In genomic region chr10:103696411-103697145, GRCh38 we compare ENCODE assay signal across 9 cellular contexts.
A peak's percentile ranks its signal among the peaks of the same experiment; 100 is the strongest.
DNase-seq lines count a peak whose midpoint lies in the region; TF ChIP-seq lines count a peak whose summit lies in the region.
"Had no signal": no experiment of that assay in that cellular context is flagged by ENCODE, and none has a peak within 500 bp of the region (broad histone marks: within the 10 kb centered on the region; RNA-seq: fewer than 3 reads in every experiment).

No MANE protein-coding gene starts in this region.

- H3K27ac ChIP-seq in epithelial cell of prostate (peak overlapping the region; percentile 87), neuronal stem cell (replicated peaks; ENCODE audit: low read length) (no peak overlapping the region)

- H3K79me1 ChIP-seq in neuronal stem cell (ENCODE audit: low read depth, low read length): no peaks in the 10 kb centered on the region

- no CpG with 5 or more reads among the region's 10 CpGs for WGBS in neuronal stem cell (ENCODE audit: extremely low coverage in 2 of 2, insufficient read length in 2 of 2, insufficient replicate concordance in 1 of 2), 2 donors

- no peak overlapping the region for H3K27ac Mint-ChIP-seq in type B pancreatic cell

- peak overlapping the region; percentile 33 for H3K4me3 Mint-ChIP-seq in type B pancreatic cell

- no peak overlapping the region for H4K8ac ChIP-seq in neuronal stem cell (ENCODE audit: low read depth, low read length)

- in situ Hi-C loops in HAP-1 (cut with MboI; ENCODE audit: low sequenced_read_pairs): no loop called here

- H2BK12ac ChIP-seq in neuronal stem cell (ENCODE audit: low read length): no peak overlapping the region

- DNase-seq in GM04503 (ENCODE audit: low read depth): peak; percentile 68
- peak; percentile 29 to 65 for DNase-seq in HAP-1 (ENCODE audit: low spot score in 2 of 2)
- DNase-seq in NCI-H69 (lab: John Stamatoyannopoulos, UW): peak; percentile 78
- DNase-seq in activated CD8-positive, alpha-beta memory T cell treated with anti-CD3 and anti-CD28 coated beads for 24 hours: peak; percentile 82
- peak; percentile 72 for DNase-seq in epithelial cell of prostate (ENCODE audit: low read depth, low spot score)
- no peak for DNase-seq in neuronal stem cell (ENCODE audit: low spot score)
- DNase-seq in type B pancreatic cell (ENCODE audit: extremely low spot score, unreplicated experiment): no peak
- no peak for DNase-seq in NCI-H524 (lab: John Stamatoyannopoulos, UW)

- peak; percentile 44 for TF ChIP-seq CTCF in type B pancreatic cell (conservative IDR thresholded peaks at IDR 0.05)

- H3K4me3 ChIP-seq in HAP-1 (no peak overlapping the region), neuronal stem cell (ENCODE audit: low read length in 2 of 2) (no peak overlapping the region)

- H3K23ac ChIP-seq in neuronal stem cell (ENCODE audit: low read depth, low read length, poor library complexity): peak overlapping the region; percentile 3

- H3K27me3 ChIP-seq in HAP-1 (ENCODE audit: low read depth) (peaks cover 6% of the 10 kb centered on the region), neuronal stem cell (ENCODE audit: control insufficient read depth in 3 of 3, insufficient read depth in 3 of 3, low read depth in 1 of 3, low read length in 3 of 3) (peaks cover 4 to 21% (median 6%) of the 10 kb centered on the region in 3 experiments)

- peak overlapping the region; percentile 19 for H2AFZ ChIP-seq in neuronal stem cell (ENCODE audit: low read length)

- peaks cover 14% of the 10 kb centered on the region for H3K4me1 Mint-ChIP-seq in type B pancreatic cell (ENCODE audit: unreplicated experiment)

- H3K14ac ChIP-seq in neuronal stem cell (ENCODE audit: low read length): no peak overlapping the region

- H2BK120ac ChIP-seq in neuronal stem cell (ENCODE audit: low read depth, low read length): no peak overlapping the region

- H3K4me1 ChIP-seq in HAP-1 (peaks cover 11% of the 10 kb centered on the region; the same call in 1 of the 2 replicates), neuronal stem cell (ENCODE audit: control insufficient read depth in 2 of 2, insufficient read depth in 1 of 2, low read depth in 1 of 2, low read length in 2 of 2) (peaks cover 13 to 15% of the 10 kb centered on the region in 2 donors)

- H4K91ac ChIP-seq in neuronal stem cell (ENCODE audit: low read depth, low read length, poor library complexity): no peak overlapping the region

- H2BK5ac ChIP-seq in neuronal stem cell (ENCODE audit: low read length): no peak overlapping the region

- H2BK15ac ChIP-seq in neuronal stem cell (ENCODE audit: low read length): no peak overlapping the region

- H3K9me3 Mint-ChIP-seq in type B pancreatic cell: no peaks in the 10 kb centered on the region
- H3K9me3 Mint-ChIP-seq: naive thymus-derived CD8-positive, alpha-beta T cell had no signal

- peak overlapping the region; percentile 12 for H3K4me2 ChIP-seq in neuronal stem cell (ENCODE audit: insufficient read depth, low read length, poor library complexity, severe bottlenecking)

- no peaks in the 10 kb centered on the region for H3K36me3 ChIP-seq in HAP-1 (replicated peaks)
- no peaks in the 10 kb centered on the region for H3K36me3 ChIP-seq in neuronal stem cell (replicated peaks in 1 of 2; ENCODE audit: control insufficient read depth in 2 of 2, insufficient read depth in 2 of 2, low read length in 2 of 2)

- peak overlapping the region; percentile 5 for H3K9ac ChIP-seq in neuronal stem cell (ENCODE audit: low read depth, low read length, poor library complexity)

- H3K36me3 Mint-ChIP-seq in type B pancreatic cell: peaks cover 4% of the 10 kb centered on the region
- H3K36me3 Mint-ChIP-seq: naive thymus-derived CD8-positive, alpha-beta T cell had no signal

- H3K9me3 ChIP-seq in HAP-1 (no peaks in the 10 kb centered on the region), neuronal stem cell (replicated peaks in 1 of 2; ENCODE audit: control insufficient read depth in 2 of 2, insufficient read depth in 1 of 2, low read depth in 1 of 2, low read length in 2 of 2) (peaks cover 0 to 2% of the 10 kb centered on the region in 2 donors)

- no peak overlapping the region for H3K4ac ChIP-seq in neuronal stem cell (ENCODE audit: low read length)

- H3K27me3 Mint-ChIP-seq in type B pancreatic cell: peaks cover 19% of the 10 kb centered on the region

- no peak overlapping the region for H3K18ac ChIP-seq in neuronal stem cell (ENCODE audit: low read length)

- H2AK5ac ChIP-seq in neuronal stem cell (ENCODE audit: low read depth, low read length): no peak overlapping the region

Comparison
In these comparisons a context has a peak if more than half of its experiments do, and no peak if none do; other contexts are left out.
1. DNase-seq: peak in GM04503 (single experiment), HAP-1 (2 of 2), NCI-H69 (single experiment), activated CD8-positive, alpha-beta memory T cell treated with anti-CD3 and anti-CD28 coated beads for 24 hours (single experiment) and epithelial cell of prostate (single experiment); none in neuronal stem cell (single experiment), type B pancreatic cell (single experiment) and NCI-H524 (0 of 2).